ENCODE assay signal across 1 cellular context in the genomic region with DNA sequence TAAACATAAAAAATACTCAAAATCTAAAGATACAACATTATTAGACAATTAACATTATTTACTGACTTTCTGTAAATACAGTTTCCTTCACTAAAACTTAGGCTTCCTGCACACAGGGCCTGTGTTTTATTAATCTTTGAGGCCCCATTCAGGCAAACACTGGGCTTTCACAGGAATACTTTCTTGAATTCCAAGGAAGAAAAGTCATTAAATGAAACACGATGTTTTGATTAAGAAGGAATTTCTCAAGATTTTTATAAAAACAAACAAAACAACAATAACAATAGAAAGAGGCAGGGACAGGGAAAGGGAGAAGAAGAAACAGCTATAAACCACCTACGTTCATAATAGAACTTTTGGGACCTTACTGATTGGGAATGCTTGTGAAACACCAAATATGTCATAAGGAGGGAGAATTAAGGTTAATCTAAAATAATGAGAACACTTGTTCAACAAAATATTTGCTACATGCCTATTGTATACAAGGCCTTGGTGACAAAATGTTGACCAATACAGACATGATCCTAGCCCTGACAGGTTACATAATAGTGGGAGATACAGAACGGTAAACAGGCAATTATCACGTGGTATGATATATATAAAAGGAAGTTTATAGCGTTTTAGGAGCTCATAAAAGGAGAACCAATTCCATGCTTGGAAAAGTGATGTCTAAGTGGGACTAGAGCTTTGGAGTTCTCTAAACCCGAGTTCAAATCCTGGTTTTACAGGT.
TF ChIP-seq lines count a peak whose summit lies in the region.

No MANE protein-coding gene starts in this region.

TF ChIP-seq in IMR-90, 13 proteins besides CTCF, POLR2A, EP300 and RAD21:
- no peak for TF ChIP-seq MAZ (IDR thresholded peaks at IDR 0.05; ENCODE audit: borderline replicate concordance, low read depth, low read length)
TF ChIP-seq in IMR-90: peak in this region for 0.
